1 cellular context compared by ENCODE assay signal in the genomic region with DNA sequence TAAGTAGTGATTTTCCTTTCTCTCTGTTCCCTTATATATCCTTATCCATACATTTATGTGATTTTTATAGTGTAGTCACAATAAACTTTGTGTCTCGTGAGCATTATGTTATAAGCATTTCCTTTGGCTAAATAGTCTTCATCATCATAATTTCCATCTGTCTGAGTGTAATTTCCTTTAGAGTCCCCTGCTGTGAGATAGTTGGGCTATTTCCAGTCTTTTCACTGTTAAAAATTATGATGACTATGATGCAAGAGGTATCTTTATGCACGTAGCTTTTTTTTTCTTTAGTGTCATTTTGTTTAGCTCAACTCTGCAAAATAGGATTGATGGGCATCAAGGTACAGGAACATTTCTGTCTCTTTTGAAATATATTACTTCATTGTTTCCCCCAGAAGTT.
TF ChIP-seq lines count a peak whose summit lies in the region.

No MANE protein-coding gene starts in this region.

TF ChIP-seq in IMR-90, 13 proteins besides CTCF, POLR2A, EP300 and RAD21 (continued from another document):
- no peak for TF ChIP-seq USF2 (IDR thresholded peaks at IDR 0.05; ENCODE audit: low read depth, low read length)
- TF ChIP-seq CHD1 (IDR thresholded peaks at IDR 0.05; ENCODE audit: low read depth, low read length): no peak
- TF ChIP-seq MXI1 (IDR thresholded peaks at IDR 0.05; ENCODE audit: borderline replicate concordance, low read depth, low read length): no peak
